Comparison of ENCODE assay signal across 15 cellular contexts in genomic region chr11:65305501-65306268, GRCh38. TPM values are rescaled to one million over a fixed set of nuclear protein-coding genes. Genes with fewer than 3 reads are reported as not detected.
DNase-seq lines count a peak whose midpoint lies in the region; ATAC-seq and TF ChIP-seq lines count a peak whose summit lies in the region.
"Had no signal": no experiment of that assay in that cellular context is flagged by ENCODE, and none has a peak within 500 bp of the region (broad histone marks: within the 10 kb centered on the region; RNA-seq: fewer than 3 reads in every experiment).

No MANE protein-coding gene starts in this region.

- H3K4me1 Mint-ChIP-seq in neural crest cell (peaks cover 38% of the 10 kb centered on the region), immature natural killer cell (no peaks in the 10 kb centered on the region)

- DNase-seq in right cardiac atrium (peak in 2 of 3 donors; percentile 39 to 53), Right ventricle myocardium superior (no peak), esophagus muscularis mucosa (ENCODE audit: extremely low spot score) (no peak), neural crest cell (ENCODE audit: low read depth, low spot score) (no peak), immature natural killer cell (no peak), GDM1 (lab: John Stamatoyannopoulos, UW) (no peak)
- DNase-seq: ACHN, DMS153, HFFc6, NCI-H1694 had no signal

- H3K27ac Mint-ChIP-seq in neural crest cell (ENCODE audit: unreplicated experiment) (no peak overlapping the region), immature natural killer cell (no peak overlapping the region)
- H3K27ac Mint-ChIP-seq: activated T-helper 1 cell treated with anti-CD3 and anti-CD28 coated beads, Interleukin-12 subunit alpha, Interleukin-12 subunit beta, Interleukin-2, Interleukin-4 antibody, amounts not matched to agents 30 ng/mL and 10 ng/mL and 1 ng/mL, durations not matched to agents 14 hours and 24 hours and 36 hours; HFFc6 had no signal

- H3K4me3 ChIP-seq in right cardiac atrium (ENCODE audit: low read length) (no peak overlapping the region), esophagus muscularis mucosa (no peak overlapping the region)
- H3K4me3 ChIP-seq: suprapubic skin had no signal

- TF ChIP-seq CTCF in esophagus muscularis mucosa (IDR thresholded peaks at IDR 0.05) (no peak), neural crest cell (conservative IDR thresholded peaks at IDR 0.05) (no peak)

- no peak for TF ChIP-seq EP300 in esophagus muscularis mucosa (IDR thresholded peaks at IDR 0.05)

- H3K27me3 Mint-ChIP-seq in neural crest cell (ENCODE audit: low read depth), result peaks cover 1% of the 10 kb centered on the region
- H3K27me3 Mint-ChIP-seq in immature natural killer cell (ENCODE audit: low read depth in 3 of 3), result peaks cover 0 to 4% (median 0%) of the 10 kb centered on the region in 3 donors

- H3K27ac ChIP-seq in right cardiac atrium (ENCODE audit: low read length) (no peak overlapping the region), esophagus muscularis mucosa (replicated peaks in 1 of 4) (peak overlapping the region; percentile 59 to 68 (median 65))
- H3K27ac ChIP-seq: suprapubic skin had no signal

- no peak for TF ChIP-seq POLR2A in esophagus muscularis mucosa (IDR thresholded peaks at IDR 0.05; ENCODE audit: low read depth)

- H3K4me3 Mint-ChIP-seq in neural crest cell, result peak overlapping the region; percentile 19
- no peak overlapping the region for H3K4me3 Mint-ChIP-seq in immature natural killer cell
- H3K4me3 Mint-ChIP-seq: activated T-helper 1 cell treated with anti-CD3 and anti-CD28 coated beads, Interleukin-12 subunit alpha, Interleukin-12 subunit beta, Interleukin-2, Interleukin-4 antibody, amounts not matched to agents 30 ng/mL and 10 ng/mL and 1 ng/mL, durations not matched to agents 14 hours and 24 hours and 36 hours; HFFc6 had no signal

- H3K27me3 ChIP-seq in right cardiac atrium (ENCODE audit: control insufficient read depth, insufficient read depth) (no peaks in the 10 kb centered on the region), esophagus muscularis mucosa (no peaks in the 10 kb centered on the region)
- H3K27me3 ChIP-seq: suprapubic skin had no signal

- H3K9me3 ChIP-seq in right cardiac atrium (ENCODE audit: control insufficient read depth, low read length), result no peaks in the 10 kb centered on the region
- no peaks in the 10 kb centered on the region for H3K9me3 ChIP-seq in esophagus muscularis mucosa
- H3K9me3 ChIP-seq: suprapubic skin had no signal

- H3K36me3 Mint-ChIP-seq in neural crest cell (ENCODE audit: low read depth), result peaks cover 3% of the 10 kb centered on the region
- H3K36me3 Mint-ChIP-seq in immature natural killer cell, result no peaks in the 10 kb centered on the region

- no peak for ATAC-seq in right cardiac atrium
- no peak for ATAC-seq in Right ventricle myocardium superior (ENCODE audit: poor library complexity)
- no peak for ATAC-seq in HG02885 (IDR thresholded peaks at IDR 0.05; ENCODE audit: poor library complexity, unreplicated experiment)
- no peak for ATAC-seq in GM21528 (IDR thresholded peaks at IDR 0.05; ENCODE audit: low FRiP score, unreplicated experiment)

- H3K4me1 ChIP-seq in right cardiac atrium (ENCODE audit: control insufficient read depth, insufficient read depth, low read length) (peaks cover 16% of the 10 kb centered on the region), esophagus muscularis mucosa (peaks cover 43 to 72% (median 67%) of the 10 kb centered on the region in 4 donors)

- H3K9me3 Mint-ChIP-seq in neural crest cell, result no peaks in the 10 kb centered on the region
- H3K9me3 Mint-ChIP-seq in immature natural killer cell, result no peaks in the 10 kb centered on the region
- H3K9me3 Mint-ChIP-seq: activated T-helper 1 cell treated with anti-CD3 and anti-CD28 coated beads, Interleukin-12 subunit alpha, Interleukin-12 subunit beta, Interleukin-2, Interleukin-4 antibody, amounts not matched to agents 30 ng/mL and 10 ng/mL and 1 ng/mL, durations not matched to agents 14 hours and 24 hours and 36 hours; HFFc6 had no signal

- WGBS in right cardiac atrium, result 77% methylated on average over 17 of the region's 17 CpGs
- 66% methylated on average over 17 of the region's 17 CpGs for WGBS in esophagus muscularis mucosa

- peaks cover 0 to 3% (median 0%) of the 10 kb centered on the region in 4 donors for H3K36me3 ChIP-seq in esophagus muscularis mucosa

- intact Hi-C loops in right cardiac atrium (cut with DNase I) (no loop called here), Right ventricle myocardium superior (cut with DNase I) (no loop called here), esophagus muscularis mucosa (cut with DNase I) (no loop called here)

RNA-seq across cellular contexts. Expression of gene CDC42EP2, which starts 9.0 kb away (rescaled TPM):
- 10 to 100 TPM in 2 of 4 donors, 1 to 10 TPM in 2; 9.1 to 21.2 (median 10.7) TPM for total RNA-seq in right cardiac atrium
- polyA plus RNA-seq in right cardiac atrium, result 12.2 TPM
- 14.0 TPM for total RNA-seq in Right ventricle myocardium superior
- 10 to 100 TPM; 39.9 to 90.1 (median 54.4) TPM for total RNA-seq in esophagus muscularis mucosa
- total RNA-seq in neural crest cell, result 2.3 and 4.0 TPM in 2 replicates
- not detected for polyA plus RNA-seq in immature natural killer cell

RNA-seq across cellular contexts. Expression of gene DPF2, which starts 28.0 kb away (rescaled TPM):
- 10 to 100 TPM; 51.9 to 61.6 (median 59.7) TPM for total RNA-seq in right cardiac atrium
- polyA plus RNA-seq in right cardiac atrium, result 33.2 TPM
- 49.3 TPM for total RNA-seq in Right ventricle myocardium superior
- total RNA-seq in esophagus muscularis mucosa, result 10 to 100 TPM; 40.3 to 60.6 (median 52.9) TPM
- total RNA-seq in neural crest cell, result 96.3 and 99.0 TPM in 2 replicates
- polyA plus RNA-seq in immature natural killer cell, result 10 to 100 TPM; 44.9 to 63.5 (median 53.9) TPM

RNA-seq across cellular contexts. Expression of gene POLA2, which starts 43.9 kb away (rescaled TPM):
- total RNA-seq in right cardiac atrium (10 to 100 TPM in 1 of 4 donors, 1 to 10 TPM in 3; 5.8 to 13.1 (median 7.5) TPM), Right ventricle myocardium superior (4.9 TPM), esophagus muscularis mucosa (10 to 100 TPM; 14.7 to 26.6 (median 17.3) TPM), neural crest cell (63.7 and 66.9 TPM in 2 replicates)
- polyA plus RNA-seq in right cardiac atrium (5.7 TPM), immature natural killer cell (10 to 100 TPM; 10.1 to 11.8 (median 11.8) TPM)

RNA-seq across cellular contexts. Expression of gene TIGD3, which starts 48.9 kb away (rescaled TPM):
- under 1 TPM in 3 of 4 donors, not detected in 1; 0.14 to 0.23 (median 0.15) TPM for total RNA-seq in right cardiac atrium
- 0.20 TPM for polyA plus RNA-seq in right cardiac atrium
- 1.0 TPM for total RNA-seq in Right ventricle myocardium superior
- under 1 TPM in 1 of 4 donors, not detected in 3; 0.19 TPM for total RNA-seq in esophagus muscularis mucosa
- 3.3 TPM in 2 replicates for total RNA-seq in neural crest cell
- polyA plus RNA-seq in immature natural killer cell, result 1 to 10 TPM in 1 of 3 donors, under 1 TPM in 2; 0.90 to 1.2 (median 0.90) TPM
- total RNA-seq: posterior vena cava had no signal

Comparison
In these comparisons a context has a peak if more than half of its experiments do, and no peak if none do; other contexts are left out.
1. DNase-seq: peak in right cardiac atrium (2 of 3); none in Right ventricle myocardium superior (single experiment), esophagus muscularis mucosa (single experiment), neural crest cell (single experiment), immature natural killer cell (0 of 3) and GDM1 (single experiment).